In genomic region chr14:103401223-103402214, GRCh38 we compare ENCODE assay signal across 8 cellular contexts. TPM values are rescaled to one million over a fixed set of nuclear protein-coding genes. Genes with fewer than 3 reads are reported as not detected.
DNase-seq lines count a peak whose midpoint lies in the region; ATAC-seq, FAIRE-seq and TF ChIP-seq lines count a peak whose summit lies in the region.

No MANE protein-coding gene starts in this region.

- H2AK5ac ChIP-seq in H1 (ENCODE audit: low read depth, low read length) (no peak overlapping the region; the same call in 1 of the 2 replicates), neuronal stem cell (ENCODE audit: low read depth, low read length) (no peak overlapping the region)

- no peak overlapping the region for H3K14ac ChIP-seq in H1 (ENCODE audit: insufficient read length)
- no peak overlapping the region for H3K14ac ChIP-seq in neuronal stem cell (ENCODE audit: low read length)

- H3K9ac ChIP-seq in H1 (replicated peaks in 1 of 4; ENCODE audit: extremely low read depth in 1 of 4, low read depth in 3 of 4, low read length in 3 of 4) (no peak overlapping the region), neuronal stem cell (ENCODE audit: low read depth, low read length, poor library complexity) (no peak overlapping the region)

- no peak overlapping the region for H4K8ac ChIP-seq in H1 (ENCODE audit: extremely low read depth, insufficient read depth, low read length)
- no peak overlapping the region for H4K8ac ChIP-seq in neuronal stem cell (ENCODE audit: low read depth, low read length)

- H3K23ac ChIP-seq in H1 (ENCODE audit: insufficient read length): no peak overlapping the region
- H3K23ac ChIP-seq in neuronal stem cell (ENCODE audit: low read depth, low read length, poor library complexity): no peak overlapping the region

- H2BK120ac ChIP-seq in H1 (replicated peaks; ENCODE audit: low read depth, low read length) (no peak overlapping the region), neuronal stem cell (ENCODE audit: low read depth, low read length) (no peak overlapping the region)

- no peaks in the 10 kb centered on the region for H3K23me2 ChIP-seq in H1 (ENCODE audit: low read depth, low read length)

- H3K9me3 ChIP-seq in H1 (ENCODE audit: insufficient read depth in 2 of 2, low read depth in 1 of 2, low read length in 1 of 2): no peaks in the 10 kb centered on the region; a peak in 1 of 4 replicates
- no peaks in the 10 kb centered on the region for H3K9me3 ChIP-seq in neuronal stem cell (replicated peaks in 1 of 2; ENCODE audit: control insufficient read depth in 2 of 2, insufficient read depth in 1 of 2, low read depth in 1 of 2, low read length in 2 of 2)
- H3K9me3 ChIP-seq in aorta (ENCODE audit: control insufficient read depth, low read length): no peaks in the 10 kb centered on the region

- H3K79me1 ChIP-seq in H1 (ENCODE audit: low read depth, low read length) (peaks cover 4% of the 10 kb centered on the region; the same call in 1 of the 2 replicates), neuronal stem cell (ENCODE audit: low read depth, low read length) (no peaks in the 10 kb centered on the region)

- H4K91ac ChIP-seq in H1 (replicated peaks; ENCODE audit: insufficient read length, low read length): no peak overlapping the region
- H4K91ac ChIP-seq in neuronal stem cell (ENCODE audit: low read depth, low read length, poor library complexity): no peak overlapping the region

- H2BK5ac ChIP-seq in H1 (ENCODE audit: low read depth, low read length) (0 out of 2 replicates have a peak overlapping the region, but pooled peaks have one; percentile 0), neuronal stem cell (ENCODE audit: low read length) (no peak overlapping the region)

- H2BK12ac ChIP-seq in H1 (ENCODE audit: low read depth, low read length) (peak overlapping the region; percentile 41; the same call in 1 of the 2 replicates), neuronal stem cell (ENCODE audit: low read length) (no peak overlapping the region)

- H3K4me3 ChIP-seq in H1 (ENCODE audit: extremely low read depth in 1 of 4, insufficient read depth in 2 of 4, low read depth in 3 of 4, low read length in 4 of 4): no peak overlapping the region
- H3K4me3 ChIP-seq in neuronal stem cell (ENCODE audit: low read length in 2 of 2): no peak overlapping the region
- no peak overlapping the region for H3K4me3 ChIP-seq in aorta (ENCODE audit: low read length in 2 of 2)

- no peak overlapping the region for H2BK20ac ChIP-seq in H1 (ENCODE audit: low read length)

- peaks cover 7 to 20% of the 10 kb centered on the region in 2 experiments for H4K20me1 ChIP-seq in H1 (replicated peaks in 1 of 2; ENCODE audit: control insufficient read depth in 1 of 2, insufficient read depth in 2 of 2, low read length in 2 of 2)

- H3K27ac ChIP-seq in H1 (ENCODE audit: low read depth, low read length) (no peak overlapping the region), neuronal stem cell (replicated peaks; ENCODE audit: low read length) (peak overlapping the region; percentile 55), aorta (ENCODE audit: low read depth in 1 of 2, low read length in 2 of 2) (no peak overlapping the region)

- no peak for TF ChIP-seq EP300 in H1 (IDR thresholded peaks at IDR 0.05; ENCODE audit: borderline replicate concordance in 1 of 2, low read depth in 2 of 2, low read length in 2 of 2)

- ATAC-seq in aorta (ENCODE audit: low FRiP score): no peak
- ATAC-seq in GM18861 (IDR thresholded peaks at IDR 0.05; ENCODE audit: unreplicated experiment): no peak

- H3K4me2 ChIP-seq in H1 (ENCODE audit: insufficient read depth in 1 of 2, low read depth in 2 of 2, low read length in 2 of 2) (no peak overlapping the region; a peak in 1 of 4 replicates), neuronal stem cell (ENCODE audit: insufficient read depth, low read length, poor library complexity, severe bottlenecking) (no peak overlapping the region)

- POLR2A ChIA-PET in H1 (lab: Charles Lee; ENCODE audit: partially characterized antibody): interaction anchor here (0.8 kb wide), 1 partner anchor 15 kb away, joined by 3 read pairs; no protein-coding TSS in a partner anchor

- no peak for TF ChIP-seq RAD21 in H1 (IDR thresholded peaks at IDR 0.05 in 1 of 2, conservative IDR thresholded peaks at IDR 0.05 in 1 of 2; ENCODE audit: low read depth in 2 of 2, low read length in 2 of 2)

- no peak overlapping the region for H4K5ac ChIP-seq in H1 (ENCODE audit: insufficient read length, low read depth, low read length)

- no peak overlapping the region for H3K18ac ChIP-seq in H1 (ENCODE audit: extremely low read depth, low read length)
- H3K18ac ChIP-seq in neuronal stem cell (ENCODE audit: low read length): no peak overlapping the region

- CTCF ChIA-PET in H1 (lab: Charles Lee; ENCODE audit: partially characterized antibody): no interaction called here

- DNase-seq in GDM1 (lab: John Stamatoyannopoulos, UW) (peak; percentile 33), RCC 7860 (ENCODE audit: low spot score) (peak; percentile 37), H1 (ENCODE audit: low read depth in 1 of 2, low spot score in 2 of 2) (no peak), neuronal stem cell (ENCODE audit: low spot score) (no peak), aorta (no peak), NCI-H774 (lab: John Stamatoyannopoulos, UW) (no peak), medulla oblongata (ENCODE audit: extremely low spot score) (no peak)

- TF ChIP-seq CTCF in H1 (IDR thresholded peaks at IDR 0.05; ENCODE audit: control extremely low read depth in 1 of 3, insufficient read depth in 1 of 3, low read depth in 1 of 3, low read length in 3 of 3): no peak

- H3K56ac ChIP-seq in H1 (replicated peaks; ENCODE audit: insufficient read length, low read depth, low read length): no peak overlapping the region

- H3K36me3 ChIP-seq in H1 (ENCODE audit: control insufficient read depth in 2 of 4, insufficient read depth in 4 of 4, low read length in 3 of 4) (peaks cover 0 to 13% (median 0%) of the 10 kb centered on the region in 4 experiments; a peak in 1 of 8 replicates), neuronal stem cell (replicated peaks in 1 of 2; ENCODE audit: control insufficient read depth in 2 of 2, insufficient read depth in 2 of 2, low read length in 2 of 2) (peaks cover 0 to 11% of the 10 kb centered on the region in 2 donors), aorta (ENCODE audit: control insufficient read depth in 1 of 2, insufficient read depth in 2 of 2, low read length in 1 of 2) (no peaks in the 10 kb centered on the region)

- FAIRE-seq in RCC 7860 (lab: Jason Lieb, UNC) (no peak), H1 (lab: Jason Lieb, UNC) (no peak)

- H3K4me1 ChIP-seq in H1 (replicated peaks in 1 of 4; ENCODE audit: control insufficient read depth in 3 of 4, insufficient read depth in 4 of 4, low read length in 3 of 4) (peaks cover 1 to 10% (median 4%) of the 10 kb centered on the region in 4 experiments; a peak in 4 of 7 replicates), neuronal stem cell (ENCODE audit: control insufficient read depth in 2 of 2, insufficient read depth in 1 of 2, low read depth in 1 of 2, low read length in 2 of 2) (peaks cover 10 to 26% of the 10 kb centered on the region in 2 donors), aorta (ENCODE audit: control insufficient read depth in 1 of 2, insufficient read depth in 2 of 2, low read length in 2 of 2) (peaks cover 9 to 22% of the 10 kb centered on the region in 2 donors)

- H3K4ac ChIP-seq in H1 (replicated peaks; ENCODE audit: insufficient read length, low read depth, low read length) (no peak overlapping the region), neuronal stem cell (ENCODE audit: low read length) (no peak overlapping the region)

- TF ChIP-seq POLR2A in H1 (IDR thresholded peaks at IDR 0.05; ENCODE audit: control extremely low read depth in 1 of 2, low read depth in 2 of 2, low read length in 2 of 2): no peak

- H2BK15ac ChIP-seq in H1 (ENCODE audit: low read length) (no peak overlapping the region), neuronal stem cell (ENCODE audit: low read length) (no peak overlapping the region)

- no peak overlapping the region for H2AFZ ChIP-seq in H1 (ENCODE audit: low read length)
- no peak overlapping the region for H2AFZ ChIP-seq in neuronal stem cell (ENCODE audit: low read length)

- WGBS in H1 (ENCODE audit: extremely low coverage in 1 of 2, insufficient coverage in 1 of 2, insufficient read length in 1 of 2, insufficient replicate concordance in 2 of 2, low coverage in 1 of 2, low lambda C conversion rate in 2 of 2, missing lambda C conversion rate in 1 of 2), 2 experiments: 82% methylated on average over 10 of the region's 10 CpGs; no CpG with 5 or more reads in 1 of the 2 experiments
- no CpG with 5 or more reads among the region's 10 CpGs for WGBS in neuronal stem cell (ENCODE audit: extremely low coverage in 2 of 2, insufficient read length in 2 of 2, insufficient replicate concordance in 1 of 2), 2 donors
- 71 to 78% methylated on average over 10 of the region's 10 CpGs for WGBS in aorta, 2 donors

- H3K79me2 ChIP-seq in H1 (ENCODE audit: control insufficient read depth in 1 of 2, insufficient read depth in 2 of 2, low read length in 2 of 2): peaks cover 24 to 83% of the 10 kb centered on the region in 2 experiments

- H3K27me3 ChIP-seq in H1 (replicated peaks in 1 of 4; ENCODE audit: control insufficient read depth in 3 of 4, extremely low read depth in 1 of 4, insufficient read depth in 3 of 4, low read length in 3 of 4) (no peaks in the 10 kb centered on the region), neuronal stem cell (ENCODE audit: control insufficient read depth in 3 of 3, insufficient read depth in 3 of 3, low read depth in 1 of 3, low read length in 3 of 3) (no peaks in the 10 kb centered on the region), aorta (ENCODE audit: control insufficient read depth in 1 of 2, insufficient read depth in 2 of 2, low read length in 1 of 2) (no peaks in the 10 kb centered on the region)

- intact Hi-C loops in aorta (cut with DNase I): no loop called here

TF ChIP-seq in H1, 55 proteins besides CTCF, POLR2A, EP300 and RAD21 (continues in another document):
- no peak for TF ChIP-seq YY1 (IDR thresholded peaks at IDR 0.05; ENCODE audit: low read depth, low read length)

RNA-seq across cellular contexts. Expression of gene MARK3, which starts 16.3 kb away (rescaled TPM):
- total RNA-seq in H1 (2021; fragmentation: NEBNext Ultra II Directional; extraction: Animal tissue kit (Norgen Biotek cat#: 25700)): 76.6 and 76.9 TPM in 2 replicates
- 37.6 and 39.4 TPM in 2 replicates for polyA plus RNA-seq in H1 (2011; rRNA removed)
- polyA plus RNA-seq in H1 (2011; cell fraction: cytosol; rRNA removed): 58.3 TPM
- 56.3 TPM for polyA plus RNA-seq in H1 (2011; cell fraction: nucleus; rRNA removed)
- polyA plus RNA-seq in H1 (2012, experiment 1 of 2): 59.9 to 69.8 TPM (median 62.5 TPM) in 4 replicates
- polyA plus RNA-seq in H1 (2012, experiment 2 of 2): 9.7 TPM
- polyA plus RNA-seq in H1 (2013, experiment 1 of 2): 42.6 TPM
- 40.8 TPM for polyA plus RNA-seq in H1 (2013, experiment 2 of 2)
- 67.6 and 67.8 TPM in 2 replicates for polyA minus RNA-seq in H1 (2011; rRNA and poly(A)+ RNA removed)
- 37.8 TPM for polyA minus RNA-seq in H1 (2011; cell fraction: cytosol; rRNA and poly(A)+ RNA removed)
- 75.3 TPM for polyA minus RNA-seq in H1 (2011; cell fraction: nucleus; rRNA and poly(A)+ RNA removed)
- 55.4 TPM for polyA plus RNA-seq in neuronal stem cell (2013, experiment 1 of 2)
- polyA plus RNA-seq in neuronal stem cell (2013, experiment 2 of 2): 55.0 TPM
- 100 to 1,000 TPM in 1 of 2 donors, 10 to 100 TPM in 1; 77.3 to 121 TPM for total RNA-seq in aorta
- polyA plus RNA-seq in aorta: 10 to 100 TPM; 21.7 to 94.6 TPM

Comparison
In these comparisons a context has a peak if more than half of its experiments do, and no peak if none do; other contexts are left out.
1. DNase-seq: peak in GDM1 (single experiment) and RCC 7860 (single experiment); none in H1 (0 of 2), neuronal stem cell (single experiment), aorta (0 of 2), NCI-H774 (single experiment) and medulla oblongata (single experiment).